In genomic region chr14:59123975-59124374, GRCh38 we compare ENCODE assay signal across 10 cellular contexts.
A peak's percentile ranks its signal among the peaks of the same experiment; 100 is the strongest.
DNase-seq lines count a peak whose midpoint lies in the region; ATAC-seq and TF ChIP-seq lines count a peak whose summit lies in the region.
"Had no signal": no experiment of that assay in that cellular context is flagged by ENCODE, and none has a peak within 500 bp of the region (broad histone marks: within the 10 kb centered on the region; RNA-seq: fewer than 3 reads in every experiment).

No MANE protein-coding gene starts in this region.

- 0 out of 2 replicates have a peak, but pooled peaks cover 4% of the 10 kb centered on the region for H3K4me1 Mint-ChIP-seq in WTC11

- no peaks in the 10 kb centered on the region for H3K4me1 ChIP-seq in heart left ventricle
- no peaks in the 10 kb centered on the region for H3K4me1 ChIP-seq in upper lobe of right lung
- H3K4me1 ChIP-seq in esophagus squamous epithelium, result no peaks in the 10 kb centered on the region

- H3K9me3 Mint-ChIP-seq in WTC11, result no peaks in the 10 kb centered on the region
- H3K9me3 Mint-ChIP-seq: activated naive CD4-positive, alpha-beta T cell treated with anti-CD3 and anti-CD28 coated beads, Interleukin-2, amount 50 U/mL, for 72 hours; IgD-negative memory B cell had no signal

- H3K27ac Mint-ChIP-seq in WTC11, result no peak overlapping the region
- H3K27ac Mint-ChIP-seq: activated naive CD4-positive, alpha-beta T cell treated with anti-CD3 and anti-CD28 coated beads, Interleukin-2, amount 50 U/mL, for 72 hours; IgD-negative memory B cell had no signal

- H3K4me3 Mint-ChIP-seq in WTC11, result no peak overlapping the region
- H3K4me3 Mint-ChIP-seq: IgD-negative memory B cell had no signal

- no peaks in the 10 kb centered on the region for H3K9me3 ChIP-seq in heart left ventricle
- H3K9me3 ChIP-seq in upper lobe of right lung, result no peaks in the 10 kb centered on the region
- H3K9me3 ChIP-seq in esophagus squamous epithelium, result no peaks in the 10 kb centered on the region

- CTCF ChIA-PET in WTC11 (lab: Charles Lee), result interaction anchor here (1.0 to 2.0 kb wide), 6 partner anchors 9 to 320 kb away, joined by 3 to 8 read pairs (median 4); no protein-coding TSS in a partner anchor

- H3K36me3 ChIP-seq in heart left ventricle (no peaks in the 10 kb centered on the region), upper lobe of right lung (no peaks in the 10 kb centered on the region), esophagus squamous epithelium (no peaks in the 10 kb centered on the region)

- H3K27me3 ChIP-seq in heart left ventricle (no peaks in the 10 kb centered on the region), upper lobe of right lung (no peaks in the 10 kb centered on the region), esophagus squamous epithelium (no peaks in the 10 kb centered on the region)

- ATAC-seq in heart left ventricle (no peak), Right ventricle myocardium superior (ENCODE audit: poor library complexity) (no peak), upper lobe of right lung (no peak), WTC11 (no peak), HG02642 (IDR thresholded peaks at IDR 0.05; ENCODE audit: poor library complexity, unreplicated experiment) (no peak)
- ATAC-seq: activated naive CD4-positive, alpha-beta T cell treated with anti-CD3 and anti-CD28 coated beads, Interleukin-2, amount 50 U/mL, for 72 hours had no signal

- H3K4me3 ChIP-seq in heart left ventricle (no peak overlapping the region), fibroblast of pulmonary artery (replicated peaks; ENCODE audit: low read depth, low read length) (no peak overlapping the region), upper lobe of right lung (no peak overlapping the region), esophagus squamous epithelium (no peak overlapping the region)

- intact Hi-C loops in heart left ventricle (cut with DNase I), result loop anchor here in 4 of 10 donors (5.0 to 10.0 kb wide), 3 partner anchors 161 to 622 kb away; partner anchors contain the start of gene CCDC175 (in 2 of the 4)
- intact Hi-C loops in Right ventricle myocardium superior (cut with DNase I), result no loop called here
- intact Hi-C loops in upper lobe of right lung (cut with DNase I), result no loop called here
- intact Hi-C loops in esophagus squamous epithelium (cut with DNase I), result no loop called here

- DNase-seq in heart left ventricle (no peak), Right ventricle myocardium superior (no peak), NCI-H69 (lab: John Stamatoyannopoulos, UW) (peak; percentile 73), fibroblast of pulmonary artery (ENCODE audit: low read depth) (peak; percentile 46), upper lobe of right lung (no peak), WTC11 (ENCODE audit: low spot score) (no peak), esophagus squamous epithelium (lab: John Stamatoyannopoulos, UW) (no peak)

- H3K27ac ChIP-seq in heart left ventricle, result no peak overlapping the region
- H3K27ac ChIP-seq in upper lobe of right lung, result no peak overlapping the region
- no peak overlapping the region for H3K27ac ChIP-seq in esophagus squamous epithelium

- 45 to 54% (median 50%) methylated on average over 4 of the region's 4 CpGs for WGBS in heart left ventricle, 4 donors
- WGBS in esophagus squamous epithelium, 2 donors, result 37 to 43% methylated on average over 4 of the region's 4 CpGs

- POLR2A ChIA-PET in WTC11 (lab: Charles Lee), result no interaction called here

- TF ChIP-seq POLR2A in heart left ventricle (IDR thresholded peaks at IDR 0.05) (no peak), esophagus squamous epithelium (IDR thresholded peaks at IDR 0.05) (no peak)

- H3K36me3 Mint-ChIP-seq in WTC11, result no peaks in the 10 kb centered on the region
- H3K36me3 Mint-ChIP-seq: activated naive CD4-positive, alpha-beta T cell treated with anti-CD3 and anti-CD28 coated beads, Interleukin-2, amount 50 U/mL, for 72 hours; IgD-negative memory B cell had no signal

- H3K27me3 Mint-ChIP-seq in WTC11 (ENCODE audit: low read depth), result no peaks in the 10 kb centered on the region

- TF ChIP-seq CTCF in heart left ventricle (IDR thresholded peaks at IDR 0.05) (peak in 7 of 12 donors; percentile 10 to 48 (median 25)), fibroblast of pulmonary artery (IDR thresholded peaks at IDR 0.05; ENCODE audit: low read length, missing control alignments) (peak; percentile 48), upper lobe of right lung (IDR thresholded peaks at IDR 0.05) (peak; percentile 21), WTC11 (IDR thresholded peaks at IDR 0.05) (no peak), esophagus squamous epithelium (IDR thresholded peaks at IDR 0.05) (peak in 3 of 6 experiments; percentile 11 to 21 (median 21))

TF ChIP-seq in WTC11, 78 proteins besides CTCF, POLR2A, EP300 and RAD21:
- no peak for TF ChIP-seq ESRRA (CRISPR knock-in tag; IDR thresholded peaks at IDR 0.05; ENCODE audit: borderline replicate concordance)
- no peak for TF ChIP-seq ZNF317 (CRISPR knock-in tag; IDR thresholded peaks at IDR 0.05; ENCODE audit: borderline replicate concordance, low read depth)
- TF ChIP-seq IRF2 (CRISPR knock-in tag; IDR thresholded peaks at IDR 0.05; ENCODE audit: borderline replicate concordance, low read depth), result no peak
- no peak for TF ChIP-seq FOXP4 (CRISPR knock-in tag; IDR thresholded peaks at IDR 0.05)
- TF ChIP-seq CBFB (CRISPR knock-in tag; IDR thresholded peaks at IDR 0.05; ENCODE audit: low read depth), result no peak
- TF ChIP-seq CDX4 (CRISPR knock-in tag; IDR thresholded peaks at IDR 0.05; ENCODE audit: borderline replicate concordance), result no peak
- TF ChIP-seq FOXP1 (CRISPR knock-in tag; IDR thresholded peaks at IDR 0.05; ENCODE audit: borderline replicate concordance), result no peak
- TF ChIP-seq USF1 (CRISPR knock-in tag; IDR thresholded peaks at IDR 0.05), result no peak
- TF ChIP-seq ZNF281 (CRISPR knock-in tag; IDR thresholded peaks at IDR 0.05), result no peak
- no peak for TF ChIP-seq ZNF263 (CRISPR knock-in tag; IDR thresholded peaks at IDR 0.05; ENCODE audit: low read depth)
- no peak for TF ChIP-seq HMGA2 (CRISPR knock-in tag; IDR thresholded peaks at IDR 0.05)
- no peak for TF ChIP-seq NR3C1 (CRISPR knock-in tag; conservative IDR thresholded peaks at IDR 0.05; ENCODE audit: low read depth)
- TF ChIP-seq FOXK1 (CRISPR knock-in tag; IDR thresholded peaks at IDR 0.05), result no peak
- TF ChIP-seq NFYB (CRISPR knock-in tag; conservative IDR thresholded peaks at IDR 0.05; ENCODE audit: low read depth), result no peak
- TF ChIP-seq EMX1 (CRISPR knock-in tag; IDR thresholded peaks at IDR 0.05), result no peak
- TF ChIP-seq NFE2L1 (CRISPR knock-in tag; IDR thresholded peaks at IDR 0.05), result no peak

Comparison
In these comparisons a context has a peak if more than half of its experiments do, and no peak if none do; other contexts are left out.
1. DNase-seq: peak in NCI-H69 (single experiment) and fibroblast of pulmonary artery (single experiment); none in heart left ventricle (0 of 5), Right ventricle myocardium superior (single experiment), upper lobe of right lung (single experiment), WTC11 (single experiment) and esophagus squamous epithelium (single experiment).